1 cellular context compared by ENCODE assay signal in the genomic region with DNA sequence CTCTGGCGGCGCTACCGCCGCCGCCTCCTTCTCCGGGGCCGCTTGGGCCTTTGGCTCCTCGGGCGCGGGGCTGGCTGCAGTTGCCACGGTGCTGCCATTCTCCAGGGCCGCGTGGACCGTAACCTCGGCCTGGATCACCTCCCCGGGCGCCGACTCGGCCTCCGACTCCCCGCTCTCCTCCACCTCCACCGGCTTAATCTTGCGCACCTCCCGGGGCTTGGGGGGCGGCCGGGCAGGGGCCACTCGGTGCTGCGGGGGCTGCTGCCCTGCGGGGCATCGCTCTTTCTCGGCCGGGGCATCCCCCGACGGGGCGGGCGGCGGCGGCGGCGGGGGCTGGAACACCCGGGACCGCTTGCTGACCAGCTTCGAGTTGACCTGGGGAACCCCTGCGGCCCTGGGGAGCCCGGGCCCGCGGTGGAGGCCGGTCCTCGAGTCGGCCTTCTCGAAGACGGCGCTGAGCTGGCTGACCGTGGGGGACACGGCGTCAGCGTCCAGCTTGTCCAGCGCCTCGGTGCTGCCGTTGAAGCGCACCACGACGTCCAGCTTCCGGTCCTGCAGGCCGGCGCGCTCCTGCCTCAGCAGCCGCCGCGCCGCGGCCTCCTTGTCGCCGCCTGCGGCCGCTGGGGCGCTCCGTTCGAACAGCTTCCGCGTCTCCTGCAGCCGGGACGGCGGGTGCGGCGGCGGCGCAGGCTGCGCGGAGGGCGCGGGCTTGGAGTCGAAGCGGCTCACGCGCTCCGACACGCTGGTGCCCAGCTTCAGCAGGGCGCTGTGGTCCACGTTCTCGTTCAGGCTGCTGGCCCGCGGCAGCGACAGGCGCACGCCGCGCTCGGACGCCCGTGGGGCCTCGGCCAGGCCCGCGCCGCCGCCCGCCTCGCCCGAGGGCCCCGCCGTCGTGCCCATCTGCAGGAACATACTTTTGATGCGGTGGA.
TF ChIP-seq lines count a peak whose summit lies in the region.

No MANE protein-coding gene starts in this region.

TF ChIP-seq in HCT116, 20 proteins besides CTCF, POLR2A, EP300 and RAD21 (continued from another document):
- TF ChIP-seq, protein P1, sequence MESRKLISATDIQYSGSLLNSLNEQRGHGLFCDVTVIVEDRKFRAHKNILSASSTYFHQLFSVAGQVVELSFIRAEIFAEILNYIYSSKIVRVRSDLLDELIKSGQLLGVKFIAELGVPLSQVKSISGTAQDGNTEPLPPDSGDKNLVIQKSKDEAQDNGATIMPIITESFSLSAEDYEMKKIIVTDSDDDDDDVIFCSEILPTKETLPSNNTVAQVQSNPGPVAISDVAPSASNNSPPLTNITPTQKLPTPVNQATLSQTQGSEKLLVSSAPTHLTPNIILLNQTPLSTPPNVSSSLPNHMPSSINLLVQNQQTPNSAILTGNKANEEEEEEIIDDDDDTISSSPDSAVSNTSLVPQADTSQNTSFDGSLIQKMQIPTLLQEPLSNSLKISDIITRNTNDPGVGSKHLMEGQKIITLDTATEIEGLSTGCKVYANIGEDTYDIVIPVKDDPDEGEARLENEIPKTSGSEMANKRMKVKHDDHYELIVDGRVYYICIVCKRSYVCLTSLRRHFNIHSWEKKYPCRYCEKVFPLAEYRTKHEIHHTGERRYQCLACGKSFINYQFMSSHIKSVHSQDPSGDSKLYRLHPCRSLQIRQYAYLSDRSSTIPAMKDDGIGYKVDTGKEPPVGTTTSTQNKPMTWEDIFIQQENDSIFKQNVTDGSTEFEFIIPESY (IDR thresholded peaks at IDR 0.05; ENCODE audit: extremely low read depth, insufficient replicate concordance, low read length), result no peak
- peak; percentile 91; the same call in 1 of the 2 replicates for TF ChIP-seq ZFX (IDR thresholded peaks at IDR 0.05)
- TF ChIP-seq, protein P2, sequence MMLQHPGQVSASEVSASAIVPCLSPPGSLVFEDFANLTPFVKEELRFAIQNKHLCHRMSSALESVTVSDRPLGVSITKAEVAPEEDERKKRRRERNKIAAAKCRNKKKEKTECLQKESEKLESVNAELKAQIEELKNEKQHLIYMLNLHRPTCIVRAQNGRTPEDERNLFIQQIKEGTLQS (IDR thresholded peaks at IDR 0.05), result no peak
- TF ChIP-seq EZH2phosphoT487 (IDR thresholded peaks at IDR 0.05; ENCODE audit: borderline replicate concordance), result no peak
- TF ChIP-seq ELF1 (IDR thresholded peaks at IDR 0.05; ENCODE audit: borderline replicate concordance, low read depth), result no peak
- TF ChIP-seq EZH2 (IDR thresholded peaks at IDR 0.05), result no peak
- no peak for TF ChIP-seq SRF (IDR thresholded peaks at IDR 0.05; ENCODE audit: low read depth)
- no peak for TF ChIP-seq CBX3 (IDR thresholded peaks at IDR 0.05; ENCODE audit: low read depth)
- TF ChIP-seq CEBPB (IDR thresholded peaks at IDR 0.05; ENCODE audit: low read depth), result no peak
- TF ChIP-seq TCF7L2 (IDR thresholded peaks at IDR 0.05; ENCODE audit: borderline replicate concordance, extremely low read depth, insufficient read depth, insufficient read length), result peak; percentile 8
- TF ChIP-seq SIN3A (IDR thresholded peaks at IDR 0.05; ENCODE audit: low read depth), result no peak
- TF ChIP-seq, protein P3, sequence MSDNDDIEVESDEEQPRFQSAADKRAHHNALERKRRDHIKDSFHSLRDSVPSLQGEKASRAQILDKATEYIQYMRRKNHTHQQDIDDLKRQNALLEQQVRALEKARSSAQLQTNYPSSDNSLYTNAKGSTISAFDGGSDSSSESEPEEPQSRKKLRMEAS (IDR thresholded peaks at IDR 0.05), result no peak
- 0 out of 2 replicates have a peak, but pooled peaks have one; percentile 18 for TF ChIP-seq POLR2AphosphoS5 (IDR thresholded peaks at IDR 0.05; ENCODE audit: low read depth, low read length)
- peak; percentile 4 for TF ChIP-seq YY1 (IDR thresholded peaks at IDR 0.05; ENCODE audit: extremely low read depth, insufficient replicate concordance, low read depth, low read length)
- TF ChIP-seq, protein P4, sequence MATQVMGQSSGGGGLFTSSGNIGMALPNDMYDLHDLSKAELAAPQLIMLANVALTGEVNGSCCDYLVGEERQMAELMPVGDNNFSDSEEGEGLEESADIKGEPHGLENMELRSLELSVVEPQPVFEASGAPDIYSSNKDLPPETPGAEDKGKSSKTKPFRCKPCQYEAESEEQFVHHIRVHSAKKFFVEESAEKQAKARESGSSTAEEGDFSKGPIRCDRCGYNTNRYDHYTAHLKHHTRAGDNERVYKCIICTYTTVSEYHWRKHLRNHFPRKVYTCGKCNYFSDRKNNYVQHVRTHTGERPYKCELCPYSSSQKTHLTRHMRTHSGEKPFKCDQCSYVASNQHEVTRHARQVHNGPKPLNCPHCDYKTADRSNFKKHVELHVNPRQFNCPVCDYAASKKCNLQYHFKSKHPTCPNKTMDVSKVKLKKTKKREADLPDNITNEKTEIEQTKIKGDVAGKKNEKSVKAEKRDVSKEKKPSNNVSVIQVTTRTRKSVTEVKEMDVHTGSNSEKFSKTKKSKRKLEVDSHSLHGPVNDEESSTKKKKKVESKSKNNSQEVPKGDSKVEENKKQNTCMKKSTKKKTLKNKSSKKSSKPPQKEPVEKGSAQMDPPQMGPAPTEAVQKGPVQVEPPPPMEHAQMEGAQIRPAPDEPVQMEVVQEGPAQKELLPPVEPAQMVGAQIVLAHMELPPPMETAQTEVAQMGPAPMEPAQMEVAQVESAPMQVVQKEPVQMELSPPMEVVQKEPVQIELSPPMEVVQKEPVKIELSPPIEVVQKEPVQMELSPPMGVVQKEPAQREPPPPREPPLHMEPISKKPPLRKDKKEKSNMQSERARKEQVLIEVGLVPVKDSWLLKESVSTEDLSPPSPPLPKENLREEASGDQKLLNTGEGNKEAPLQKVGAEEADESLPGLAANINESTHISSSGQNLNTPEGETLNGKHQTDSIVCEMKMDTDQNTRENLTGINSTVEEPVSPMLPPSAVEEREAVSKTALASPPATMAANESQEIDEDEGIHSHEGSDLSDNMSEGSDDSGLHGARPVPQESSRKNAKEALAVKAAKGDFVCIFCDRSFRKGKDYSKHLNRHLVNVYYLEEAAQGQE (IDR thresholded peaks at IDR 0.05; ENCODE audit: low read depth), result no peak
